ENCODE assay signal across 8 cellular contexts in genomic region chr17:62477718-62478401, GRCh38. TPM values are rescaled to one million over a fixed set of nuclear protein-coding genes. Genes with fewer than 3 reads are reported as not detected.
DNase-seq lines count a peak whose midpoint lies in the region; ATAC-seq and TF ChIP-seq lines count a peak whose summit lies in the region.
"Not testable (repeated sequence)": the region's sequence is repeated elsewhere in the genome, so short reads cannot be mapped to it uniquely, and the experiment has no call there.

No MANE protein-coding gene starts in this region.

- ATAC-seq in GM18502 (IDR thresholded peaks at IDR 0.05; ENCODE audit: poor library complexity, unreplicated experiment) = peak; percentile 32
- peak; percentile 25 for ATAC-seq in HG02610 (IDR thresholded peaks at IDR 0.05; ENCODE audit: unreplicated experiment)
- ATAC-seq in activated CD4-positive, alpha-beta T cell treated with anti-CD3 and anti-CD28 coated beads for 36 hours = peak; percentile 21

- intact Hi-C loops in activated CD4-positive, alpha-beta T cell treated with anti-CD3 and anti-CD28 coated beads for 36 hours (cut with DNase I, micrococcal nuclease) = loop anchor here (1.0 to 5.0 kb wide), 4 partner anchors 55 to 489 kb away; partner anchors contain the start of genes METTL2A (in 2 of the 2) and TANC2 (in 1 of the 2)
- intact Hi-C loops in breast epithelium (cut with DNase I; ENCODE audit: low total_unique reads); posterior cingulate gyrus (cut with DNase I): not testable (repeated sequence)

- H3K36me3 ChIP-seq in breast epithelium = not testable (repeated sequence)

- H3K27ac Mint-ChIP-seq in activated CD4-positive, alpha-beta T cell treated with anti-CD3 and anti-CD28 coated beads for 36 hours = peak overlapping the region; percentile 72
- H3K27ac Mint-ChIP-seq in type B pancreatic cell = peak overlapping the region; percentile 83

- not testable (repeated sequence) for TF ChIP-seq CTCF in breast epithelium (IDR thresholded peaks at IDR 0.05); type B pancreatic cell (conservative IDR thresholded peaks at IDR 0.05)

- H3K4me3 ChIP-seq in breast epithelium = peak overlapping the region; percentile 64 to 88 (median 70)
- H3K4me3 ChIP-seq in iPS-11a (ENCODE audit: low read depth, low read length) = peak overlapping the region; percentile 21

- peaks cover 19% of the 10 kb centered on the region for H3K36me3 Mint-ChIP-seq in activated CD4-positive, alpha-beta T cell treated with anti-CD3 and anti-CD28 coated beads for 36 hours (ENCODE audit: low read depth)
- not testable (repeated sequence) for H3K36me3 Mint-ChIP-seq in type B pancreatic cell

- not testable (repeated sequence) for TF ChIP-seq POLR2A in breast epithelium (IDR thresholded peaks at IDR 0.05)

- H3K4me3 Mint-ChIP-seq in activated CD4-positive, alpha-beta T cell treated with anti-CD3 and anti-CD28 coated beads for 36 hours = peak overlapping the region; percentile 73
- H3K4me3 Mint-ChIP-seq in type B pancreatic cell = peak overlapping the region; percentile 88

- peak; percentile 5 for DNase-seq in M059J (ENCODE audit: low read depth)
- DNase-seq in activated CD4-positive, alpha-beta T cell treated with anti-CD3 and anti-CD28 coated beads for 36 hours = peak; percentile 61
- DNase-seq in breast epithelium (ENCODE audit: low spot score in 2 of 2) = peak in 1 of 2 donors; percentile 37
- DNase-seq in posterior cingulate gyrus = peak in 8 of 10 donors; percentile 19 to 88 (median 36)
- DNase-seq in type B pancreatic cell (ENCODE audit: extremely low spot score, unreplicated experiment) = peak; percentile 71

- peaks cover 24% of the 10 kb centered on the region for H3K4me1 Mint-ChIP-seq in activated CD4-positive, alpha-beta T cell treated with anti-CD3 and anti-CD28 coated beads for 36 hours
- peaks cover 24% of the 10 kb centered on the region for H3K4me1 Mint-ChIP-seq in type B pancreatic cell (ENCODE audit: unreplicated experiment)

- not testable (repeated sequence) for H3K27me3 ChIP-seq in breast epithelium

- not testable (repeated sequence) for H3K9me3 Mint-ChIP-seq in activated CD4-positive, alpha-beta T cell treated with anti-CD3 and anti-CD28 coated beads for 36 hours (ENCODE audit: low read depth); type B pancreatic cell

- not testable (repeated sequence) for H3K9me3 ChIP-seq in breast epithelium

- CTCF ChIA-PET in activated CD4-positive, alpha-beta T cell treated with anti-CD3 and anti-CD28 coated beads for 36 hours (lab: Charles Lee) = not testable (repeated sequence)

- H3K4me1 ChIP-seq in breast epithelium = not testable (repeated sequence)

- peak overlapping the region; percentile 96 to 100 for H3K27ac ChIP-seq in breast epithelium

- POLR2A ChIA-PET in activated CD4-positive, alpha-beta T cell treated with anti-CD3 and anti-CD28 coated beads for 36 hours (lab: Charles Lee) = not testable (repeated sequence)

- H3K27me3 Mint-ChIP-seq in activated CD4-positive, alpha-beta T cell treated with anti-CD3 and anti-CD28 coated beads for 36 hours; type B pancreatic cell: not testable (repeated sequence)

RNA-seq across cellular contexts. Expression of gene TLK2, which starts 0.8 kb away (rescaled TPM):
- total RNA-seq in M059J (2014; rRNA removed; shearing (Covaris generic)) = 28.3 and 43.9 TPM in 2 replicates
- total RNA-seq in activated CD4-positive, alpha-beta T cell treated with anti-CD3 and anti-CD28 coated beads for 36 hours = 10 to 100 TPM; 37.4 to 60.2 TPM
- total RNA-seq in breast epithelium (10 to 100 TPM; 39.8 to 59.0 (median 42.0) TPM), type B pancreatic cell (ENCODE audit: low replicate concordance) (38.1 and 53.4 TPM in 2 replicates)

RNA-seq across cellular contexts. Expression of gene METTL2A, which starts 54.2 kb away (rescaled TPM):
- total RNA-seq in M059J (2014; rRNA removed; shearing (Covaris generic)) = 18.7 and 20.1 TPM in 2 replicates
- total RNA-seq in activated CD4-positive, alpha-beta T cell treated with anti-CD3 and anti-CD28 coated beads for 36 hours = 10 to 100 TPM; 25.9 to 31.8 TPM
- total RNA-seq in breast epithelium (10 to 100 TPM; 11.2 to 18.0 (median 13.8) TPM), type B pancreatic cell (ENCODE audit: low replicate concordance) (27.8 and 29.6 TPM in 2 replicates)
